15 cellular contexts compared by ENCODE assay signal in the genomic region with DNA sequence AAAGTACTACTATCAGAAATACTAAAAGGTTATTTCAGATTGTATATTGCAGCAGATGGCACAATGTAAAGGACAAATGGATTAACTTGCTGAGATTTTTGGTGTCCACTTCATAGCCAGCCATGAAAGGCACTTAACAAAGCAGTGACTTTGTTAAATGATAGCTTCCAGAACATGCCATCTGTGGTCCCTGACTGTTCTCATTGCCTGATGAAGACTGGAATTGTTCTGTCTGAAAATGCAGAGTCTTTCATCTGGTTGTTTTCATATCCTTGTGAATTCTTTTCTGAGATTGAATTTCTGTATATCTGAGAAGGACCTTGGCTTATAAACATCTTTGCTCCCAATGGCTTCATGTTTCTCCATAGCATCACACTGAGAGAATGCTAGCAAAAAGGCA.
A peak's percentile ranks its signal among the peaks of the same experiment; 100 is the strongest.
DNase-seq lines count a peak whose midpoint lies in the region; ATAC-seq and TF ChIP-seq lines count a peak whose summit lies in the region.
"Had no signal": no experiment of that assay in that cellular context is flagged by ENCODE, and none has a peak within 500 bp of the region (broad histone marks: within the 10 kb centered on the region; RNA-seq: fewer than 3 reads in every experiment).

No MANE protein-coding gene starts in this region.

- DNase-seq in NCI-H2227 (lab: John Stamatoyannopoulos, UW; ENCODE audit: unreplicated experiment), result peak; percentile 7
- no peak for DNase-seq in NCI-H2227 treated with DMSO at 0.1 percent for 48 hours (lab: John Stamatoyannopoulos, UW)
- DNase-seq in midbrain (lab: John Stamatoyannopoulos, UW), result peak; percentile 29
- DNase-seq in NAMALWA (ENCODE audit: low spot score), result no peak
- DNase-seq in NCI-H226, result no peak
- DNase-seq: AML-193; CD4-positive, alpha-beta memory T cell; DMS153; DMS79; GDM1; GM23248; HCEC 1CT had no signal

- peak; percentile 15; the same call in 2 of the 3 replicates for ATAC-seq in SK-N-SH treated with all-trans-retinoic acid at 6 μM for 48 hours
- ATAC-seq in HG03045 (IDR thresholded peaks at IDR 0.05; ENCODE audit: unreplicated experiment), result no peak
- ATAC-seq: A549 had no signal

TF ChIP-seq in SK-N-SH treated with all-trans-retinoic acid at 6 μM for 48 hours, 23 proteins besides CTCF, POLR2A, EP300 and RAD21:
- TF ChIP-seq TOX (CRISPR knock-in tag; IDR thresholded peaks at IDR 0.05; ENCODE audit: borderline replicate concordance), result no peak
- TF ChIP-seq OSR1 (CRISPR knock-in tag; IDR thresholded peaks at IDR 0.05), result no peak
- TF ChIP-seq CSDC2 (CRISPR knock-in tag; IDR thresholded peaks at IDR 0.05), result no peak
- TF ChIP-seq ZFP30 (CRISPR knock-in tag; IDR thresholded peaks at IDR 0.05), result no peak
- TF ChIP-seq ZNF565 (CRISPR knock-in tag; conservative IDR thresholded peaks at IDR 0.05; ENCODE audit: low read depth), result no peak
- TF ChIP-seq RARB (CRISPR knock-in tag; IDR thresholded peaks at IDR 0.05), result no peak
- no peak for TF ChIP-seq BACH2 (CRISPR knock-in tag; IDR thresholded peaks at IDR 0.05; ENCODE audit: borderline replicate concordance)
- no peak for TF ChIP-seq ZFP3 (CRISPR knock-in tag; IDR thresholded peaks at IDR 0.05)
- TF ChIP-seq ARNTL (CRISPR knock-in tag; IDR thresholded peaks at IDR 0.05; ENCODE audit: borderline replicate concordance, low read depth), result no peak
- no peak for TF ChIP-seq ISL1 (CRISPR knock-in tag; IDR thresholded peaks at IDR 0.05)
- TF ChIP-seq, protein P1, sequence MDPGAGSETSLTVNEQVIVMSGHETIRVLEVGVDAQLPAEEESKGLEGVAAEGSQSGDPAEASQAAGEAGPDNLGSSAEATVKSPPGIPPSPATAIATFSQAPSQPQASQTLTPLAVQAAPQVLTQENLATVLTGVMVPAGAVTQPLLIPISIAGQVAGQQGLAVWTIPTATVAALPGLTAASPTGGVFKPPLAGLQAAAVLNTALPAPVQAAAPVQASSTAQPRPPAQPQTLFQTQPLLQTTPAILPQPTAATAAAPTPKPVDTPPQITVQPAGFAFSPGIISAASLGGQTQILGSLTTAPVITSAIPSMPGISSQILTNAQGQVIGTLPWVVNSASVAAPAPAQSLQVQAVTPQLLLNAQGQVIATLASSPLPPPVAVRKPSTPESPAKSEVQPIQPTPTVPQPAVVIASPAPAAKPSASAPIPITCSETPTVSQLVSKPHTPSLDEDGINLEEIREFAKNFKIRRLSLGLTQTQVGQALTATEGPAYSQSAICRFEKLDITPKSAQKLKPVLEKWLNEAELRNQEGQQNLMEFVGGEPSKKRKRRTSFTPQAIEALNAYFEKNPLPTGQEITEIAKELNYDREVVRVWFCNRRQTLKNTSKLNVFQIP (CRISPR knock-in tag; IDR thresholded peaks at IDR 0.05; ENCODE audit: borderline replicate concordance, low read depth), result no peak

Comparison
In these comparisons a context has a peak if more than half of its experiments do, and no peak if none do; other contexts are left out.
1. DNase-seq: peak in NCI-H2227 (single experiment) and midbrain (single experiment); none in NCI-H2227 treated with DMSO at 0.1 percent for 48 hours (single experiment), NAMALWA (single experiment) and NCI-H226 (single experiment).